Comparison of ENCODE assay signal across 1 cellular context in the genomic region with DNA sequence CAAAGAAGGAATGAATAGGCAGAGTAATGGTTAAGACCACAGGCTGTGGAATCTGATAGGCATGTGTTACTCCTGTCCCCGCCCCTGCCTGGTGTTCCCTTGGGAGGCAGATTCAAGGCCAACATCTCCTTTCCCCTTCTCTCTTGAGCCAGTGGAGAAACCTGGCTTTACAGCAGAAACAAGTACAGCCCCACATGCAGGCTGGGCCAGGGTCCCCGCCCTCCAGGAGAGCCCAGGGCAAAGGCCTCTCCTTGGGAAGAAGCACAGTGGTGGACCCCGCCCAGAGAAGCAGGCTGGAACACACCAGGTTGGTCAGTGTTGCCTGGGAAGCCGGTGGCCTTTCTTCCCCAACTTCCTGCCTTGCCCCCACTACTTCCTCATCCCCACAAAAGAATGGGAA.
TF ChIP-seq lines count a peak whose summit lies in the region.

No MANE protein-coding gene starts in this region.

TF ChIP-seq in WTC11, 78 proteins besides CTCF, POLR2A, EP300 and RAD21 (continued from another document):
- TF ChIP-seq, protein P1, sequence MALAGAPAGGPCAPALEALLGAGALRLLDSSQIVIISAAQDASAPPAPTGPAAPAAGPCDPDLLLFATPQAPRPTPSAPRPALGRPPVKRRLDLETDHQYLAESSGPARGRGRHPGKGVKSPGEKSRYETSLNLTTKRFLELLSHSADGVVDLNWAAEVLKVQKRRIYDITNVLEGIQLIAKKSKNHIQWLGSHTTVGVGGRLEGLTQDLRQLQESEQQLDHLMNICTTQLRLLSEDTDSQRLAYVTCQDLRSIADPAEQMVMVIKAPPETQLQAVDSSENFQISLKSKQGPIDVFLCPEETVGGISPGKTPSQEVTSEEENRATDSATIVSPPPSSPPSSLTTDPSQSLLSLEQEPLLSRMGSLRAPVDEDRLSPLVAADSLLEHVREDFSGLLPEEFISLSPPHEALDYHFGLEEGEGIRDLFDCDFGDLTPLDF (CRISPR knock-in tag; IDR thresholded peaks at IDR 0.05) = no peak
- no peak for TF ChIP-seq MYBL2 (CRISPR knock-in tag; IDR thresholded peaks at IDR 0.05)
TF ChIP-seq in WTC11: peak in this region for 0.
